In genomic region chr3:49026536-49026935, GRCh38 we compare ENCODE assay signal across 1 cellular context.
TF ChIP-seq lines count a peak whose summit lies in the region.

No MANE protein-coding gene starts in this region.

TF ChIP-seq in GM12878, 131 proteins besides CTCF, POLR2A, EP300 and RAD21:
- no peak for TF ChIP-seq ZNF217 (IDR thresholded peaks at IDR 0.05)
- no peak for TF ChIP-seq IKZF2 (IDR thresholded peaks at IDR 0.05)
- no peak for TF ChIP-seq RCOR1 (conservative IDR thresholded peaks at IDR 0.05; ENCODE audit: low read depth, low read length)
- TF ChIP-seq POLR2AphosphoS2 (IDR thresholded peaks at IDR 0.05; ENCODE audit: low read depth, low read length): peak; percentile 18
